In genomic region chr5:167970002-167970401, GRCh38 we compare ENCODE assay signal across 13 cellular contexts.
A peak's percentile ranks its signal among the peaks of the same experiment; 100 is the strongest.
DNase-seq lines count a peak whose midpoint lies in the region; ATAC-seq lines count a peak whose summit lies in the region.
"Had no signal": no experiment of that assay in that cellular context is flagged by ENCODE, and none has a peak within 500 bp of the region (broad histone marks: within the 10 kb centered on the region; RNA-seq: fewer than 3 reads in every experiment).

No MANE protein-coding gene starts in this region.

- peaks cover 0 to 4% of the 10 kb centered on the region in 2 donors for H3K27me3 Mint-ChIP-seq in stimulated activated naive B cell treated with anti-CD40 and anti-IgM and Interleukin-4, amounts not matched to agents 10 μg/mL and 1 μg/mL and 100 μg/mL, for 72 hours

- H3K36me3 Mint-ChIP-seq in stimulated activated naive B cell treated with anti-CD40 and anti-IgM and Interleukin-4, amounts not matched to agents 10 μg/mL and 1 μg/mL and 100 μg/mL, for 72 hours = no peaks in the 10 kb centered on the region
- H3K36me3 Mint-ChIP-seq: activated CD4-positive, alpha-beta memory T cell treated with anti-CD3 and anti-CD28 coated beads for 36 hours; activated naive CD8-positive, alpha-beta T cell treated with anti-CD3 and anti-CD28 coated beads, Interleukin-2, amount 10 ng/mL, durations not matched to agents 7 days and 5 days had no signal

- H3K4me1 ChIP-seq in adipocyte (ENCODE audit: control insufficient read depth, insufficient read depth, low read length) = peaks cover 21% of the 10 kb centered on the region
- H3K4me1 ChIP-seq: A549, uterus had no signal

- H3K4me3 Mint-ChIP-seq in stimulated activated naive B cell treated with anti-CD40 and anti-IgM and Interleukin-4, amounts not matched to agents 10 μg/mL and 1 μg/mL and 100 μg/mL, for 72 hours = no peak overlapping the region
- H3K4me3 Mint-ChIP-seq: activated CD4-positive, alpha-beta memory T cell treated with anti-CD3 and anti-CD28 coated beads for 36 hours; activated naive CD8-positive, alpha-beta T cell treated with anti-CD3 and anti-CD28 coated beads, Interleukin-2, amount 10 ng/mL, durations not matched to agents 7 days and 5 days had no signal

- H3K4me3 ChIP-seq in adipocyte (ENCODE audit: low read length) = no peak overlapping the region
- H3K4me3 ChIP-seq: A549, uterus had no signal

- H3K27me3 ChIP-seq in adipocyte (replicated peaks; ENCODE audit: control insufficient read depth, insufficient read depth, low read length) = no peaks in the 10 kb centered on the region
- H3K27me3 ChIP-seq: uterus had no signal

- H3K9me3 ChIP-seq in adipocyte (ENCODE audit: control insufficient read depth, low read length) = no peaks in the 10 kb centered on the region
- H3K9me3 ChIP-seq: A549, uterus had no signal

- no peak overlapping the region for H3K9ac ChIP-seq in adipocyte (ENCODE audit: low read length)

- H3K36me3 ChIP-seq in adipocyte (ENCODE audit: control insufficient read depth, insufficient read depth, low read length, severe bottlenecking) = no peaks in the 10 kb centered on the region
- H3K36me3 ChIP-seq: uterus had no signal

- ATAC-seq in GM19023 (IDR thresholded peaks at IDR 0.05; ENCODE audit: unreplicated experiment) = peak; percentile 85
- ATAC-seq in HG02981 (IDR thresholded peaks at IDR 0.05; ENCODE audit: unreplicated experiment) = peak; percentile 58
- ATAC-seq in stimulated activated naive B cell treated with anti-CD40 and anti-IgM and Interleukin-4, amounts not matched to agents 10 μg/mL and 1 μg/mL and 100 μg/mL, for 72 hours (replicated peaks) = no peak
- ATAC-seq: A549 had no signal

- DNase-seq in AG08395 (ENCODE audit: low spot score) (peak; percentile 46), adipocyte (ENCODE audit: low read depth) (peak; percentile 12), NCI-H2029 treated with DMSO at 0.1 percent for 48 hours (lab: John Stamatoyannopoulos, UW) (no peak), Kasumi-1 (lab: John Stamatoyannopoulos, UW) (no peak), NCI-H774 (lab: John Stamatoyannopoulos, UW) (no peak)
- no peak for DNase-seq in stimulated activated naive B cell treated with anti-CD40 and anti-IgM and Interleukin-4, amounts not matched to agents 10 μg/mL and 1 μg/mL and 100 μg/mL, for 72 hours
- DNase-seq: activated CD4-positive, alpha-beta memory T cell treated with anti-CD3 and anti-CD28 coated beads for 36 hours; activated naive CD8-positive, alpha-beta T cell treated with anti-CD3 and anti-CD28 coated beads, Interleukin-2, amount 10 ng/mL, durations not matched to agents 7 days and 5 days; mesenchymal stem cell; uterus had no signal

- H3K9me3 Mint-ChIP-seq in stimulated activated naive B cell treated with anti-CD40 and anti-IgM and Interleukin-4, amounts not matched to agents 10 μg/mL and 1 μg/mL and 100 μg/mL, for 72 hours = peaks cover 9 to 11% of the 10 kb centered on the region in 2 donors
- H3K9me3 Mint-ChIP-seq: activated CD4-positive, alpha-beta memory T cell treated with anti-CD3 and anti-CD28 coated beads for 36 hours; activated naive CD8-positive, alpha-beta T cell treated with anti-CD3 and anti-CD28 coated beads, Interleukin-2, amount 10 ng/mL, durations not matched to agents 7 days and 5 days had no signal

- H3K27ac Mint-ChIP-seq in stimulated activated naive B cell treated with anti-CD40 and anti-IgM and Interleukin-4, amounts not matched to agents 10 μg/mL and 1 μg/mL and 100 μg/mL, for 72 hours = no peak overlapping the region
- H3K27ac Mint-ChIP-seq: activated CD4-positive, alpha-beta memory T cell treated with anti-CD3 and anti-CD28 coated beads for 36 hours; activated naive CD8-positive, alpha-beta T cell treated with anti-CD3 and anti-CD28 coated beads, Interleukin-2, amount 10 ng/mL, durations not matched to agents 7 days and 5 days had no signal

- H3K4me1 Mint-ChIP-seq in stimulated activated naive B cell treated with anti-CD40 and anti-IgM and Interleukin-4, amounts not matched to agents 10 μg/mL and 1 μg/mL and 100 μg/mL, for 72 hours = no peaks in the 10 kb centered on the region
- H3K4me1 Mint-ChIP-seq: activated naive CD8-positive, alpha-beta T cell treated with anti-CD3 and anti-CD28 coated beads, Interleukin-2, amount 10 ng/mL, durations not matched to agents 7 days and 5 days had no signal

Comparison
In these comparisons a context has a peak if more than half of its experiments do, and no peak if none do; other contexts are left out.
1. DNase-seq: peak in AG08395 (single experiment) and adipocyte (single experiment); none in NCI-H2029 treated with DMSO at 0.1 percent for 48 hours (single experiment), stimulated activated naive B cell treated with anti-CD40 and anti-IgM and Interleukin-4, amounts not matched to agents 10 μg/mL and 1 μg/mL and 100 μg/mL, for 72 hours (single experiment), Kasumi-1 (0 of 2) and NCI-H774 (single experiment).
2. ATAC-seq: peak in GM19023 (single experiment) and HG02981 (single experiment); none in stimulated activated naive B cell treated with anti-CD40 and anti-IgM and Interleukin-4, amounts not matched to agents 10 μg/mL and 1 μg/mL and 100 μg/mL, for 72 hours (0 of 2).